ENCODE assay signal across 27 cellular contexts in the genomic region with DNA sequence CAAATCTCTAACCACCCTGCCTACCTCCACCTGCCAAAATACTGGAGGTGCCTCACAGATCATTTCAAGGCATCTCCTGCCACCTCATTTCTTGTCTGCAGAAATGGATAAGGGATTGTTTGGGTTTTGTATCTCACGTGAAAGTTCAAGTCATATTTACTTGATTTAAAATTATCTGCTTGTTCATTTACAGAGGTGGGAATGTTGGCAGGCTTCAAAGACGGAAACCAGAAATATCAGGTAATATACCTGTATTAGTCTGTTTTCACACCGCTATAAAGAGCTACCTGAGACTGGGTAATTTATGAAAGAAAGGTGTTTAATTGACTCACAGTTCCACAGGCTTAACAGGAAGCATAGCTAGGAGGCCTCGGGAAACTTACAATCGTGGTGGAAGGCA.
"Had no signal": no experiment of that assay in that cellular context is flagged by ENCODE, and none has a peak within 500 bp of the region (broad histone marks: within the 10 kb centered on the region; RNA-seq: fewer than 3 reads in every experiment).

No MANE protein-coding gene starts in this region.

- H3K9ac ChIP-seq: neural progenitor cell, parathyroid adenoma had no signal

- H3K4me3 ChIP-seq: neural progenitor cell, ovary, psoas muscle, skin epidermis, stomach, thoracic aorta, thyroid gland, tibial nerve, upper lobe of left lung, vagina had no signal

- H3K79me2 ChIP-seq: parathyroid adenoma had no signal

- H3K4me2 ChIP-seq: neural progenitor cell had no signal

- H3K9me3 ChIP-seq: ovary, psoas muscle, stomach, thoracic aorta, thyroid gland, tibial nerve, upper lobe of left lung, vagina had no signal

- H3K27me3 ChIP-seq: neural progenitor cell, ovary, stomach, thyroid gland, tibial nerve, upper lobe of left lung, vagina had no signal

- H2AFZ ChIP-seq: neural progenitor cell, parathyroid adenoma had no signal

- H3K36me3 ChIP-seq: neural progenitor cell, ovary, stomach, thoracic aorta, thyroid gland, tibial nerve, upper lobe of left lung, vagina had no signal

- H3K4me1 ChIP-seq: neural progenitor cell, parathyroid adenoma, psoas muscle, stomach, thyroid gland, tibial nerve, upper lobe of left lung, vagina had no signal

- DNase-seq: naive B cell; naive thymus-derived CD8-positive, alpha-beta T cell; nephron progenitor cell; occipital lobe; ovary; posterior cingulate gyrus; psoas muscle; right cardiac atrium; stimulated activated CD4-positive, alpha-beta T cell treated with anti-CD3 and anti-CD28 coated beads, Interleukin-15, amount 100 ng/mL, for 24 hours; stimulated activated CD4-positive, alpha-beta T cell treated with anti-CD3 and anti-CD28 coated beads, Interleukin-2, amount 100 ng/mL, for 24 hours; stimulated activated CD4-positive, alpha-beta T cell treated with anti-CD3 and anti-CD28 coated beads, Interleukin-2, amount 100 ng/mL, for 48 hours; stimulated activated CD4-positive, alpha-beta T cell treated with anti-CD3 and anti-CD28 coated beads, Interleukin-4, amount 100 ng/mL, for 24 hours; stimulated activated naive B cell treated with anti-CD40 and anti-IgM and Interleukin-4, amounts not matched to agents 10 μg/mL and 1 μg/mL and 100 μg/mL, for 72 hours; stimulated activated naive CD4-positive, alpha-beta T cell treated with Interleukin-2 at 50 U/mL for 16 hours; stomach; thyroid gland; trophoblast cell; upper lobe of left lung had no signal

- H3K27ac ChIP-seq: neural progenitor cell, ovary, parathyroid adenoma, psoas muscle, skin epidermis, stomach, thoracic aorta, thyroid gland, tibial nerve, upper lobe of left lung, vagina had no signal

- ATAC-seq: naive thymus-derived CD8-positive, alpha-beta T cell; natural killer cell treated with Interleukin-12 subunit alpha and Interleukin-12 subunit beta and Interleukin-15 and Interleukin-18, amount 100 ng/mL, for 72 hours; psoas muscle; right cardiac atrium; sciatic nerve; stimulated activated effector memory CD8-positive, alpha-beta T cell treated with anti-CD3 and anti-CD28 coated beads, Interleukin-12 subunit alpha, Interleukin-12 subunit beta, amount 100 ng/mL, for 72 hours; stimulated activated naive B cell treated with anti-CD40 and anti-IgM and Interleukin-4, amounts not matched to agents 10 μg/mL and 1 μg/mL and 100 μg/mL, for 72 hours had no signal
